Comparison of ENCODE assay signal across 19 cellular contexts in the genomic region with DNA sequence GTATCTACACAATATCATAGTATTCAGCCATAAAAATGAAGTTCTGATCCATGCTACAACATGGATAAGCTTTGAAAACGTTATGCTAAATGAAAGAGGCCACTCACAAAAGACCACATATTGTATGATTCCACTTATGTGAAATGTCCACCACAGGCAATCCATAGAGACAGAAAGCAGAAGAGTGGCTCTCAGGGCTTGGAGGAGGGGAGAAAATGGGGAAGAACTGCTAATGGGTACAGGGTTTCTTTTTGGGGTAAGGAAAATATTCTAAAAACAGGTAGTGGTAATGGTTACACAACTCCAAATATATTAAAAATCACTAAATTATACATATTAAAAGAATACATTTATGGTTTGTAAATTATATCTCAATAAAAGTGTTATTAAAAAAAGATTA. TPM values are rescaled to one million over a fixed set of nuclear protein-coding genes. Genes with fewer than 3 reads are reported as not detected.
"Had no signal": no experiment of that assay in that cellular context is flagged by ENCODE, and none has a peak within 500 bp of the region (broad histone marks: within the 10 kb centered on the region; RNA-seq: fewer than 3 reads in every experiment).

No MANE protein-coding gene starts in this region.

- H3K27ac ChIP-seq: foreskin keratinocyte, right atrium auricular region, tibial artery, VCaP had no signal

- H3K36me3 Mint-ChIP-seq: activated CD4-positive, alpha-beta memory T cell treated with anti-CD3 and anti-CD28 coated beads for 36 hours; activated naive CD4-positive, alpha-beta T cell treated with anti-CD3 and anti-CD28 coated beads, Interleukin-2, amount 50 U/mL, for 24 hours; brain; natural killer cell treated with Interleukin-12 subunit alpha and Interleukin-12 subunit beta and Interleukin-15 and Interleukin-18, amount 100 ng/mL, for 72 hours had no signal

- H3K4me1 Mint-ChIP-seq: brain had no signal

- DNase-seq: activated CD4-positive, alpha-beta memory T cell treated with anti-CD3 and anti-CD28 coated beads for 36 hours; activated T-cell treated with anti-CD3 and anti-CD28 coated beads, Interleukin-2, amount 50 U/mL, for 24 hours; amygdala; effector memory CD4-positive, alpha-beta T cell; foreskin keratinocyte; kidney glomerular epithelial cell; mesendoderm; nucleus accumbens; small intestine; stimulated activated CD4-positive, alpha-beta T cell treated with anti-CD3 and anti-CD28 coated beads, Interleukin-4, amount 100 ng/mL, for 24 hours; stimulated activated naive CD4-positive, alpha-beta T cell; T1000; tibial artery had no signal

- H3K27me3 ChIP-seq: foreskin keratinocyte, right atrium auricular region, tibial artery had no signal

- H3K4me3 Mint-ChIP-seq: activated CD4-positive, alpha-beta memory T cell treated with anti-CD3 and anti-CD28 coated beads for 36 hours; activated naive CD4-positive, alpha-beta T cell treated with anti-CD3 and anti-CD28 coated beads, Interleukin-2, amount 50 U/mL, for 24 hours; activated T-cell treated with anti-CD3 and anti-CD28 coated beads, Interleukin-2, amount 50 U/mL, for 24 hours; brain; central memory CD8-positive, alpha-beta T cell; natural killer cell treated with Interleukin-12 subunit alpha and Interleukin-12 subunit beta and Interleukin-15 and Interleukin-18, amount 100 ng/mL, for 72 hours had no signal

- H3K27ac Mint-ChIP-seq: activated CD4-positive, alpha-beta memory T cell treated with anti-CD3 and anti-CD28 coated beads for 36 hours; activated naive CD4-positive, alpha-beta T cell treated with anti-CD3 and anti-CD28 coated beads, Interleukin-2, amount 50 U/mL, for 24 hours; activated T-cell treated with anti-CD3 and anti-CD28 coated beads, Interleukin-2, amount 50 U/mL, for 24 hours; brain had no signal

- H3K4me3 ChIP-seq: right atrium auricular region, tibial artery had no signal

- H3K36me3 ChIP-seq: right atrium auricular region had no signal

- H3K27me3 Mint-ChIP-seq: activated CD4-positive, alpha-beta memory T cell treated with anti-CD3 and anti-CD28 coated beads for 36 hours; activated naive CD4-positive, alpha-beta T cell treated with anti-CD3 and anti-CD28 coated beads, Interleukin-2, amount 50 U/mL, for 24 hours; activated T-cell treated with anti-CD3 and anti-CD28 coated beads, Interleukin-2, amount 50 U/mL, for 24 hours; central memory CD8-positive, alpha-beta T cell had no signal

- H3K9me3 ChIP-seq: right atrium auricular region, tibial artery had no signal

- H3K9me3 Mint-ChIP-seq: activated CD4-positive, alpha-beta memory T cell treated with anti-CD3 and anti-CD28 coated beads for 36 hours; activated naive CD4-positive, alpha-beta T cell treated with anti-CD3 and anti-CD28 coated beads, Interleukin-2, amount 50 U/mL, for 24 hours; activated T-cell treated with anti-CD3 and anti-CD28 coated beads, Interleukin-2, amount 50 U/mL, for 24 hours; central memory CD8-positive, alpha-beta T cell; natural killer cell treated with Interleukin-12 subunit alpha and Interleukin-12 subunit beta and Interleukin-15 and Interleukin-18, amount 100 ng/mL, for 72 hours had no signal

RNA-seq across cellular contexts. Expression of a gene that starts 16.5 kb away (rescaled TPM):
- total RNA-seq: natural killer cell treated with Interleukin-12 subunit alpha and Interleukin-12 subunit beta and Interleukin-15 and Interleukin-18, amount 100 ng/mL, for 72 hours had no signal

RNA-seq across cellular contexts. Expression of a gene that starts 48.4 kb away (rescaled TPM):
- total RNA-seq: activated CD4-positive, alpha-beta memory T cell treated with anti-CD3 and anti-CD28 coated beads for 36 hours; natural killer cell treated with Interleukin-12 subunit alpha and Interleukin-12 subunit beta and Interleukin-15 and Interleukin-18, amount 100 ng/mL, for 72 hours had no signal
